ENCODE assay signal across 8 cellular contexts in genomic region chr2:219543596-219544358, GRCh38. TPM values are rescaled to one million over a fixed set of nuclear protein-coding genes. Genes with fewer than 3 reads are reported as not detected.
DNase-seq lines count a peak whose midpoint lies in the region; ATAC-seq and TF ChIP-seq lines count a peak whose summit lies in the region.

TSS of gene CHPF (minus strand) at chr2:219543809. CDS start at chr2:219543538, 271 bp downstream.
TSS of gene TMEM198 (plus strand) at chr2:219544028. CDS start at chr2:219544728, 700 bp downstream.

- H3K27ac ChIP-seq in SU-DHL-6 (ENCODE audit: low read depth, low read length) (peak within 1 kb of the TSS; percentile 74), ovary (peak within 1 kb of the TSS; percentile 88 to 95), thyroid gland (peak within 1 kb of the TSS; percentile 78 to 91 (median 84))

- peak; percentile 78 for ATAC-seq in HG02759 (IDR thresholded peaks at IDR 0.05; ENCODE audit: unreplicated experiment)
- ATAC-seq in activated naive CD8-positive, alpha-beta T cell treated with anti-CD3 and anti-CD28 coated beads, Interleukin-2, amount 50 U/mL, for 24 hours: peak; percentile 79
- peak; percentile 92 for ATAC-seq in Right ventricle myocardium superior (ENCODE audit: poor library complexity)

- H3K9me3 Mint-ChIP-seq in activated naive CD8-positive, alpha-beta T cell treated with anti-CD3 and anti-CD28 coated beads, Interleukin-2, amount 50 U/mL, for 24 hours: no peaks in the 10 kb centered on the region

- H3K9me2 ChIP-seq in SU-DHL-6 (replicated peaks; ENCODE audit: insufficient read depth, low read length): no peaks in the 10 kb centered on the region

- peak; percentile 77 for TF ChIP-seq EP300 in ovary (IDR thresholded peaks at IDR 0.05)

- peak within 1 kb of the TSS; percentile 95 for H3K4me2 ChIP-seq in SU-DHL-6 (ENCODE audit: low read depth, low read length, poor library complexity, severe bottlenecking)

- H3K4me1 Mint-ChIP-seq in activated naive CD8-positive, alpha-beta T cell treated with anti-CD3 and anti-CD28 coated beads, Interleukin-2, amount 50 U/mL, for 24 hours: peaks cover 24% of the 10 kb centered on the region

- no peaks in the 10 kb centered on the region for H3K79me2 ChIP-seq in SU-DHL-6 (ENCODE audit: insufficient read depth, low read length)

- 0 to 1% (median 0%) methylated on average over 37 to 75 of the region's 75 CpGs for WGBS in ovary, 3 donors
- 1 to 2% methylated on average over 17 to 22 of the region's 75 CpGs for WGBS in thyroid gland, 2 donors

- H3K4me1 ChIP-seq in ovary (ENCODE audit: insufficient read depth) (peaks cover 9% of the 10 kb centered on the region), thyroid gland (peaks cover 21 to 24% of the 10 kb centered on the region in 2 donors)

- H3K36me3 ChIP-seq in SU-DHL-6 (ENCODE audit: low read length): no peaks in the 10 kb centered on the region
- H3K36me3 ChIP-seq in ovary: no peaks in the 10 kb centered on the region
- H3K36me3 ChIP-seq in thyroid gland: peaks cover 14 to 17% of the 10 kb centered on the region in 2 donors

- peaks cover 18% of the 10 kb centered on the region for H3K27me3 Mint-ChIP-seq in activated naive CD8-positive, alpha-beta T cell treated with anti-CD3 and anti-CD28 coated beads, Interleukin-2, amount 50 U/mL, for 24 hours

- peak within 1 kb of the TSS; percentile 72 for H3K27ac Mint-ChIP-seq in activated naive CD8-positive, alpha-beta T cell treated with anti-CD3 and anti-CD28 coated beads, Interleukin-2, amount 50 U/mL, for 24 hours

- H3F3A ChIP-seq in SU-DHL-6 (ENCODE audit: insufficient read depth): peaks cover 7% of the 10 kb centered on the region

- peaks cover 6% of the 10 kb centered on the region for H3K36me3 Mint-ChIP-seq in activated naive CD8-positive, alpha-beta T cell treated with anti-CD3 and anti-CD28 coated beads, Interleukin-2, amount 50 U/mL, for 24 hours (ENCODE audit: low read depth)

- DNase-seq in GM12865 (ENCODE audit: low read depth) (peak; percentile 97), NCI-H1417 (lab: John Stamatoyannopoulos, UW) (peak; percentile 95 to 99 (median 97)), Right ventricle myocardium superior (peak; percentile 99), ovary (peak; percentile 99), thyroid gland (peak; percentile 99)
- peak; percentile 95 for DNase-seq in activated naive CD8-positive, alpha-beta T cell treated with anti-CD3 and anti-CD28 coated beads, Interleukin-2, amount 50 U/mL, for 24 hours

- peak within 1 kb of the TSS; percentile 75 for H3K9ac ChIP-seq in SU-DHL-6 (ENCODE audit: low read length)

- H2AFZ ChIP-seq in SU-DHL-6 (ENCODE audit: low read depth, low read length, severe bottlenecking): peak within 1 kb of the TSS; percentile 89

- no peaks in the 10 kb centered on the region for H4K20me1 ChIP-seq in SU-DHL-6 (ENCODE audit: low read depth, low read length)

- H3K9me3 ChIP-seq in SU-DHL-6 (ENCODE audit: insufficient read depth, low read length) (no peaks in the 10 kb centered on the region), ovary (no peaks in the 10 kb centered on the region), thyroid gland (no peaks in the 10 kb centered on the region)

- TF ChIP-seq CTCF in GM12865 (IDR thresholded peaks at IDR 0.05; ENCODE audit: insufficient read depth, low read depth, low read length, missing control alignments): no peak
- no peak for TF ChIP-seq CTCF in SU-DHL-6 (IDR thresholded peaks at IDR 0.05; ENCODE audit: insufficient read depth, low read length, poor library complexity, severe bottlenecking)
- no peak for TF ChIP-seq CTCF in ovary (IDR thresholded peaks at IDR 0.05)
- no peak for TF ChIP-seq CTCF in thyroid gland (IDR thresholded peaks at IDR 0.05)

- intact Hi-C loops in Right ventricle myocardium superior (cut with DNase I): loop anchor here (5.0 kb wide), 2 partner anchors 99 to 144 kb away; no protein-coding TSS in a partner anchor
- intact Hi-C loops in ovary (cut with DNase I): loop anchor here (2.0 to 5.0 kb wide), 3 partner anchors 99 to 144 kb away; no protein-coding TSS in a partner anchor
- intact Hi-C loops in thyroid gland (cut with DNase I): loop anchor here (5.0 kb wide), 1 partner anchor 144 kb away; no protein-coding TSS in a partner anchor

- H3K4me3 Mint-ChIP-seq in activated naive CD8-positive, alpha-beta T cell treated with anti-CD3 and anti-CD28 coated beads, Interleukin-2, amount 50 U/mL, for 24 hours: peak within 1 kb of the TSS; percentile 92

- H3K4me3 ChIP-seq in GM12865 (ENCODE audit: low read depth, low read length) (peak within 1 kb of the TSS; percentile 81), SU-DHL-6 (ENCODE audit: insufficient read depth, low read length, poor library complexity, severe bottlenecking) (peak within 1 kb of the TSS; percentile 92), ovary (peak within 1 kb of the TSS; percentile 82), thyroid gland (replicated peaks in 1 of 3) (peak within 1 kb of the TSS; percentile 33 to 83 (median 79))

- TF ChIP-seq POLR2A in ovary (IDR thresholded peaks at IDR 0.05): peak; percentile 74
- peak in 1 of 2 donors; percentile 85 for TF ChIP-seq POLR2A in thyroid gland (IDR thresholded peaks at IDR 0.05)

- no peaks in the 10 kb centered on the region for H3K27me3 ChIP-seq in SU-DHL-6 (ENCODE audit: low read length)
- H3K27me3 ChIP-seq in ovary: no peaks in the 10 kb centered on the region
- H3K27me3 ChIP-seq in thyroid gland: no peaks in the 10 kb centered on the region

RNA-seq across cellular contexts. Expression of gene CHPF, which starts in this region (rescaled TPM):
- total RNA-seq in Right ventricle myocardium superior: 85.9 TPM
- total RNA-seq in ovary: 100 to 1,000 TPM in 6 of 7 donors, 10 to 100 TPM in 1; 89.4 to 181 (median 135) TPM
- polyA plus RNA-seq in ovary: 10 to 100 TPM in 1 of 2 donors, 1 to 10 TPM in 1; 4.0 to 76.0 TPM
- 100 to 1,000 TPM in 3 of 4 donors, 10 to 100 TPM in 1; 57.2 to 194 (median 141) TPM for total RNA-seq in thyroid gland

RNA-seq across cellular contexts. Expression of gene TMEM198, which starts in this region (rescaled TPM):
- 2.6 TPM for total RNA-seq in Right ventricle myocardium superior
- 10 to 100 TPM in 6 of 7 donors, 1 to 10 TPM in 1; 5.8 to 22.7 (median 10.7) TPM for total RNA-seq in ovary
- 1 to 10 TPM in 1 of 2 donors, under 1 TPM in 1; 0.62 to 6.5 TPM for polyA plus RNA-seq in ovary
- 10 to 100 TPM in 1 of 4 donors, 1 to 10 TPM in 3; 4.6 to 10.9 (median 5.4) TPM for total RNA-seq in thyroid gland

Comparison
In these comparisons a context has a peak if more than half of its experiments do, and no peak if none do; other contexts are left out.
1. Peak in every context shown above with its lines: DNase-seq, ATAC-seq, H3K4me3 ChIP-seq and H3K27ac ChIP-seq.